In the genomic region with DNA sequence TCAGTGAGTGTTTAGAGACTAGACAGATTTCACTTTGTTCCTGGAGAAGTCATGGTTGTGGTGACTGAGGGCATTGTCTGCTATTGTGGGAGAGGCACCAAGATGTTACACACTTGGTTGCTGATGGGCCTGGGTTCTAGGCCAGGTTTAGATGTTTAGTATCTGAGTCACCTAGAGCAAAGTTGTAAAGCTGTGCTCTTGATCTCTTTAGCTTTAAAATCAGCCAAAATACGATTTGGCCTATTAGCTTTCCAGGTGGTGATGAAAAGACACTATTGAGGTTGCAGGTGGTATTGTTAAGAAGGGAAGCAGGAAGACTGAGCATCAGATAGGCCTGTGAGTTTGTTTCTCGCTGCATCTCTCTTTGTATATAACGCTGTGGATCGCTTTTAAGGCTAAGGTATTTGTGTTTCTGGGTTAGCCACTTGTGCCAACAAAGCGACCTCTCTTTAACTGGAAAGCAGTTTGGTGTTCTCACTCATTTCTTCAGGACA, we compare ENCODE assay signal across 11 cellular contexts. TPM values are rescaled to one million over a fixed set of nuclear protein-coding genes. Genes with fewer than 3 reads are reported as not detected.
DNase-seq lines count a peak whose midpoint lies in the region; ATAC-seq and TF ChIP-seq lines count a peak whose summit lies in the region.
"Had no signal": no experiment of that assay in that cellular context is flagged by ENCODE, and none has a peak within 500 bp of the region (broad histone marks: within the 10 kb centered on the region; RNA-seq: fewer than 3 reads in every experiment).

No MANE protein-coding gene starts in this region.

- no TSS peak for BruUV-seq in PC-9 (replicated peaks; lab: Mats Ljungman, UMichigan)

- TF ChIP-seq POLR2A in esophagus squamous epithelium (IDR thresholded peaks at IDR 0.05) = no peak

- H3K4me2 ChIP-seq in PC-9 = 0 out of 2 replicates have a peak overlapping the region, but pooled peaks have one; percentile 4

- H3F3A ChIP-seq in PC-9 (ENCODE audit: insufficient read depth, low read depth) = peaks cover 54% of the 10 kb centered on the region; the same call in 1 of the 2 replicates

- no peak overlapping the region for H3K4me3 ChIP-seq in PC-9
- no peak overlapping the region for H3K4me3 ChIP-seq in esophagus squamous epithelium
- no peak overlapping the region for H3K4me3 ChIP-seq in neutrophil (ENCODE audit: low read depth in 1 of 2, low read length in 1 of 2)

- CTCF ChIA-PET in PC-9 (lab: Charles Lee) = no interaction called here

- intact Hi-C loops in PC-9 (cut with micrococcal nuclease; ENCODE audit: unreplicated experiment) = no loop called here
- intact Hi-C loops in esophagus squamous epithelium (cut with DNase I) = no loop called here

- H4K20me1 ChIP-seq in PC-9 (ENCODE audit: insufficient read depth) = peaks cover 89% of the 10 kb centered on the region

- H3K27ac ChIP-seq in PC-9 (peak overlapping the region; percentile 20), esophagus squamous epithelium (peak overlapping the region in 3 of 4 donors; percentile 47 to 70 (median 48)), neutrophil (peak overlapping the region; percentile 13)

- TF ChIP-seq CTCF in PC-9 (conservative IDR thresholded peaks at IDR 0.05) (no peak), esophagus squamous epithelium (IDR thresholded peaks at IDR 0.05) (no peak), neutrophil (IDR thresholded peaks at IDR 0.05) (no peak)

- H3K4me1 ChIP-seq in PC-9 (replicated peaks; ENCODE audit: insufficient read depth) (peaks cover 32% of the 10 kb centered on the region), esophagus squamous epithelium (peaks cover 35 to 80% (median 43%) of the 10 kb centered on the region in 3 donors), neutrophil (ENCODE audit: control insufficient read depth in 1 of 2, insufficient read depth in 1 of 2, low read depth in 1 of 2, low read length in 1 of 2) (peaks cover 0 to 13% of the 10 kb centered on the region in 2 experiments)

- ATAC-seq in GM19328 (IDR thresholded peaks at IDR 0.05; ENCODE audit: unreplicated experiment) (no peak), GM18502 (IDR thresholded peaks at IDR 0.05; ENCODE audit: poor library complexity, unreplicated experiment) (no peak)
- ATAC-seq: left lobe of liver had no signal

- DNase-seq in AG08396 (ENCODE audit: low spot score) (peak; percentile 24), PC-9 (no peak), esophagus squamous epithelium (lab: John Stamatoyannopoulos, UW) (no peak), NCI-H748 treated with DMSO at 0.1 percent for 48 hours (lab: John Stamatoyannopoulos, UW) (no peak)
- DNase-seq in activated CD8-positive, alpha-beta memory T cell treated with anti-CD3 and anti-CD28 coated beads, Interleukin-2, amount 50 U/mL, for 4 hours = no peak
- DNase-seq: NCI-H2227 treated with DMSO at 0.1 percent for 48 hours; stimulated activated CD4-positive, alpha-beta T cell treated with anti-CD3 and anti-CD28 coated beads, Interleukin-4, amount 100 ng/mL, for 24 hours had no signal

- no peak overlapping the region for H2AFZ ChIP-seq in PC-9

- H3K36me3 ChIP-seq in PC-9 (ENCODE audit: low read depth) = peaks cover 25% of the 10 kb centered on the region
- H3K36me3 ChIP-seq in esophagus squamous epithelium = peaks cover 0 to 5% (median 0%) of the 10 kb centered on the region in 3 donors
- no peaks in the 10 kb centered on the region for H3K36me3 ChIP-seq in neutrophil

- H3K27me3 ChIP-seq in PC-9 (ENCODE audit: insufficient read depth, low read depth) (no peaks in the 10 kb centered on the region), esophagus squamous epithelium (no peaks in the 10 kb centered on the region), neutrophil (no peaks in the 10 kb centered on the region)

- peaks cover 100% of the 10 kb centered on the region for H3K79me2 ChIP-seq in PC-9 (ENCODE audit: low read depth)

- POLR2A ChIA-PET in PC-9 (lab: Charles Lee; ENCODE audit: unreplicated experiment) = interaction anchor here (0.6 kb wide), 1 partner anchor 52 kb away, joined by 4 read pairs; no protein-coding TSS in a partner anchor

- H3K9me3 ChIP-seq in PC-9 (ENCODE audit: insufficient read depth, low read depth) = peaks cover 3% of the 10 kb centered on the region; the same call in 1 of the 2 replicates
- peaks cover 0 to 4% (median 0%) of the 10 kb centered on the region in 3 donors for H3K9me3 ChIP-seq in esophagus squamous epithelium
- no peaks in the 10 kb centered on the region for H3K9me3 ChIP-seq in neutrophil

- no peaks in the 10 kb centered on the region for H3K9me2 ChIP-seq in PC-9 (ENCODE audit: insufficient read depth)

- 61 to 75% methylated on average over 5 of the region's 5 CpGs for WGBS in esophagus squamous epithelium, 2 donors

RNA-seq across cellular contexts. Expression of gene FOXO3, which starts 48.6 kb away (rescaled TPM):
- total RNA-seq in PC-9 (2021) = 56.2 and 59.4 TPM in 2 replicates
- 10 to 100 TPM; 30.3 to 80.7 (median 34.3) TPM for total RNA-seq in esophagus squamous epithelium
